In genomic region chr7:12801107-12801506, GRCh38 we compare ENCODE assay signal across 1 cellular context.
TF ChIP-seq lines count a peak whose summit lies in the region.

No MANE protein-coding gene starts in this region.

TF ChIP-seq in GM23338, 12 proteins besides CTCF, POLR2A, EP300 and RAD21:
- TF ChIP-seq ZNF462 (CRISPR knock-in tag; IDR thresholded peaks at IDR 0.05) (no peak), JUNB (IDR thresholded peaks at IDR 0.05; ENCODE audit: unreplicated experiment) (no peak), NANOG (IDR thresholded peaks at IDR 0.05; ENCODE audit: borderline replicate concordance) (no peak), REST (IDR thresholded peaks at IDR 0.05; ENCODE audit: unreplicated experiment) (no peak), EZH2phosphoT487 (IDR thresholded peaks at IDR 0.05; ENCODE audit: unreplicated experiment) (no peak), ZNF331 (CRISPR knock-in tag; IDR thresholded peaks at IDR 0.05; ENCODE audit: low read depth) (no peak), POLR2AphosphoS5 (IDR thresholded peaks at IDR 0.05; ENCODE audit: low read depth) (no peak), ZNF114 (CRISPR knock-in tag; IDR thresholded peaks at IDR 0.05) (no peak), STAT1 (IDR thresholded peaks at IDR 0.05; ENCODE audit: unreplicated experiment) (no peak)
